Comparison of ENCODE assay signal across 1 cellular context in the genomic region with DNA sequence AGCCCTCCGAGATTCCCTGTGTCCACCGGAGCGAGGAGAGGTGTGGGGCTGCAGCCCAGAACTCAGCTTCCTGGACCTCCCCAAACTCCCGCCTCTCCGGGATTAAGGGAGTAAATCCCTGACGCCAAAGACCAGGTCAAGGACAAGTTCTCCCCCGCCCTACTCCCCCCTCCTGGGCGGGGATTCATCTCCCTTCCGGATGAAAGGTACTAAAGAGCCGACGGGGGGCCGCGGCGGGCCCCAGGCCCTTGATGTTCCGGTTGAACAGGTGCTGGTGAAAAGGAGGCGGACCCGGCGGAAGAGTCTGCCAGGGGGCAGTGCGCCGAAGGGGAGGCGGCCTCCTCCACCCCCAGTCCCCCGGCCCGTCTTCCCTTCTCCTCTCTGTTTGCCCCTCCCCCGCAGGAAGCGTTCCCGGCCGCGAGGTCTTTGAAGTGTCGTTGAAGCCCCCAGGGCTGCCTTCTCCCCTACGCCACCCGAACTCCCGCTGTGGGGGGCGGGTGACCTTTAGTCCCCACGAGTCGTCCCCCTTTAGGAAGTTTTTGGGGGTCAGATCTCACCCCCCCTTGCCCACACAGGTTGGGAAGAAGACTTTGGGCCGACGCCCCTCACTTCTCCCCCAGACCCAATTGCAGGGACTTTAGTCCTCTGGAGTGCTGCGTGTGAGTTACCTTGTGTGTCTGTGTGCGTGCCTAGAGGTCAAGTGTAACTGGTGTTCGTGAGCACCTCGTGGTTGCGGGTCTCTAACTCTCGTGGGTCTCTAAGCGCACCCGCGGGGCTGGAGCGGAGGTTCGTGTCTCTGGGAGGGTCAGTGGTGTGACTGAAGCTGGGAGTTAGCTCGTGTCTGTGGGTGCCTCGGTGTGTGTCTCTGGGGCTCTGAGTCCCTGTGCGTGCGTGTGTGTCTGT.
TF ChIP-seq lines count a peak whose summit lies in the region.

No MANE protein-coding gene starts in this region.

TF ChIP-seq in HepG2, 621 proteins besides CTCF, POLR2A, EP300 and RAD21 (continued from another document and continues in another):
- no peak for TF ChIP-seq FOXA1 (IDR thresholded peaks at IDR 0.05)
- TF ChIP-seq FOXA1 (CRISPR knock-in tag; IDR thresholded peaks at IDR 0.05) = peak; percentile 71
- TF ChIP-seq ZFP36L2 (CRISPR knock-in tag; IDR thresholded peaks at IDR 0.05) = peak; percentile 84; the same call in 1 of the 2 replicates
- no peak for TF ChIP-seq FOXK2 (IDR thresholded peaks at IDR 0.05)
- no peak for TF ChIP-seq PRDM4 (CRISPR knock-in tag; IDR thresholded peaks at IDR 0.05; ENCODE audit: borderline replicate concordance)
- TF ChIP-seq, protein P1, sequence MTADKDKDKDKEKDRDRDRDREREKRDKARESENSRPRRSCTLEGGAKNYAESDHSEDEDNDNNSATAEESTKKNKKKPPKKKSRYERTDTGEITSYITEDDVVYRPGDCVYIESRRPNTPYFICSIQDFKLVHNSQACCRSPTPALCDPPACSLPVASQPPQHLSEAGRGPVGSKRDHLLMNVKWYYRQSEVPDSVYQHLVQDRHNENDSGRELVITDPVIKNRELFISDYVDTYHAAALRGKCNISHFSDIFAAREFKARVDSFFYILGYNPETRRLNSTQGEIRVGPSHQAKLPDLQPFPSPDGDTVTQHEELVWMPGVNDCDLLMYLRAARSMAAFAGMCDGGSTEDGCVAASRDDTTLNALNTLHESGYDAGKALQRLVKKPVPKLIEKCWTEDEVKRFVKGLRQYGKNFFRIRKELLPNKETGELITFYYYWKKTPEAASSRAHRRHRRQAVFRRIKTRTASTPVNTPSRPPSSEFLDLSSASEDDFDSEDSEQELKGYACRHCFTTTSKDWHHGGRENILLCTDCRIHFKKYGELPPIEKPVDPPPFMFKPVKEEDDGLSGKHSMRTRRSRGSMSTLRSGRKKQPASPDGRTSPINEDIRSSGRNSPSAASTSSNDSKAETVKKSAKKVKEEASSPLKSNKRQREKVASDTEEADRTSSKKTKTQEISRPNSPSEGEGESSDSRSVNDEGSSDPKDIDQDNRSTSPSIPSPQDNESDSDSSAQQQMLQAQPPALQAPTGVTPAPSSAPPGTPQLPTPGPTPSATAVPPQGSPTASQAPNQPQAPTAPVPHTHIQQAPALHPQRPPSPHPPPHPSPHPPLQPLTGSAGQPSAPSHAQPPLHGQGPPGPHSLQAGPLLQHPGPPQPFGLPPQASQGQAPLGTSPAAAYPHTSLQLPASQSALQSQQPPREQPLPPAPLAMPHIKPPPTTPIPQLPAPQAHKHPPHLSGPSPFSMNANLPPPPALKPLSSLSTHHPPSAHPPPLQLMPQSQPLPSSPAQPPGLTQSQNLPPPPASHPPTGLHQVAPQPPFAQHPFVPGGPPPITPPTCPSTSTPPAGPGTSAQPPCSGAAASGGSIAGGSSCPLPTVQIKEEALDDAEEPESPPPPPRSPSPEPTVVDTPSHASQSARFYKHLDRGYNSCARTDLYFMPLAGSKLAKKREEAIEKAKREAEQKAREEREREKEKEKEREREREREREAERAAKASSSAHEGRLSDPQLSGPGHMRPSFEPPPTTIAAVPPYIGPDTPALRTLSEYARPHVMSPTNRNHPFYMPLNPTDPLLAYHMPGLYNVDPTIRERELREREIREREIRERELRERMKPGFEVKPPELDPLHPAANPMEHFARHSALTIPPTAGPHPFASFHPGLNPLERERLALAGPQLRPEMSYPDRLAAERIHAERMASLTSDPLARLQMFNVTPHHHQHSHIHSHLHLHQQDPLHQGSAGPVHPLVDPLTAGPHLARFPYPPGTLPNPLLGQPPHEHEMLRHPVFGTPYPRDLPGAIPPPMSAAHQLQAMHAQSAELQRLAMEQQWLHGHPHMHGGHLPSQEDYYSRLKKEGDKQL (CRISPR knock-in tag; IDR thresholded peaks at IDR 0.05; ENCODE audit: low read depth) = peak; percentile 96
- TF ChIP-seq, protein P2, sequence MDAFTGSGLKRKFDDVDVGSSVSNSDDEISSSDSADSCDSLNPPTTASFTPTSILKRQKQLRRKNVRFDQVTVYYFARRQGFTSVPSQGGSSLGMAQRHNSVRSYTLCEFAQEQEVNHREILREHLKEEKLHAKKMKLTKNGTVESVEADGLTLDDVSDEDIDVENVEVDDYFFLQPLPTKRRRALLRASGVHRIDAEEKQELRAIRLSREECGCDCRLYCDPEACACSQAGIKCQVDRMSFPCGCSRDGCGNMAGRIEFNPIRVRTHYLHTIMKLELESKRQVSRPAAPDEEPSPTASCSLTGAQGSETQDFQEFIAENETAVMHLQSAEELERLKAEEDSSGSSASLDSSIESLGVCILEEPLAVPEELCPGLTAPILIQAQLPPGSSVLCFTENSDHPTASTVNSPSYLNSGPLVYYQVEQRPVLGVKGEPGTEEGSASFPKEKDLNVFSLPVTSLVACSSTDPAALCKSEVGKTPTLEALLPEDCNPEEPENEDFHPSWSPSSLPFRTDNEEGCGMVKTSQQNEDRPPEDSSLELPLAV (CRISPR knock-in tag; conservative IDR thresholded peaks at IDR 0.05; ENCODE audit: low read depth) = no peak
- peak; percentile 95 for TF ChIP-seq HMG20A (CRISPR knock-in tag; IDR thresholded peaks at IDR 0.05; ENCODE audit: borderline replicate concordance)
- TF ChIP-seq KLF9 (CRISPR knock-in tag; IDR thresholded peaks at IDR 0.05; ENCODE audit: low read depth) = peak; percentile 89; the same call in 1 of the 2 replicates
- peak; percentile 92 for TF ChIP-seq ZSCAN31 (CRISPR knock-in tag; IDR thresholded peaks at IDR 0.05; ENCODE audit: low read depth)
- peak; percentile 100 for TF ChIP-seq ZGPAT (CRISPR knock-in tag; IDR thresholded peaks at IDR 0.05)
- no peak for TF ChIP-seq ZHX1 (CRISPR knock-in tag; IDR thresholded peaks at IDR 0.05; ENCODE audit: low read depth)
- peak; percentile 73 for TF ChIP-seq ZBTB21 (CRISPR knock-in tag; IDR thresholded peaks at IDR 0.05)
- peak; percentile 88; the same call in 1 of the 2 replicates for TF ChIP-seq RFXANK (CRISPR knock-in tag; IDR thresholded peaks at IDR 0.05)
- peak; percentile 99 for TF ChIP-seq SMAD3 (CRISPR knock-in tag; IDR thresholded peaks at IDR 0.05)
- peak; percentile 79 for TF ChIP-seq SPEN (CRISPR knock-in tag; IDR thresholded peaks at IDR 0.05; ENCODE audit: low read depth)
- 0 out of 2 replicates have a peak, but pooled peaks have one; percentile 46 for TF ChIP-seq KMT2B (CRISPR knock-in tag; IDR thresholded peaks at IDR 0.05)
- peak; percentile 97 for TF ChIP-seq SRSF1 (optimal IDR thresholded peaks at IDR 0.05; ENCODE audit: low read depth, low read length)
- TF ChIP-seq ARID3A (IDR thresholded peaks at IDR 0.05; ENCODE audit: low read depth, low read length) = peak; percentile 85
- peak; percentile 99 for TF ChIP-seq HIVEP1 (CRISPR knock-in tag; IDR thresholded peaks at IDR 0.05)
- no peak for TF ChIP-seq TEAD2 (CRISPR knock-in tag; IDR thresholded peaks at IDR 0.05)
- TF ChIP-seq POGZ (CRISPR knock-in tag; IDR thresholded peaks at IDR 0.05) = peak; percentile 38
- no peak; the same call in 1 of the 2 replicates for TF ChIP-seq TOE1 (CRISPR knock-in tag; IDR thresholded peaks at IDR 0.05)
- TF ChIP-seq, protein P3, sequence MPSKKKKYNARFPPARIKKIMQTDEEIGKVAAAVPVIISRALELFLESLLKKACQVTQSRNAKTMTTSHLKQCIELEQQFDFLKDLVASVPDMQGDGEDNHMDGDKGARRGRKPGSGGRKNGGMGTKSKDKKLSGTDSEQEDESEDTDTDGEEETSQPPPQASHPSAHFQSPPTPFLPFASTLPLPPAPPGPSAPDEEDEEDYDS (CRISPR knock-in tag; IDR thresholded peaks at IDR 0.05) = peak; percentile 86
- TF ChIP-seq ZNF781 (CRISPR knock-in tag; IDR thresholded peaks at IDR 0.05; ENCODE audit: borderline replicate concordance, not compliant biosample characterization) = peak; percentile 82
- no peak for TF ChIP-seq SUZ12 (IDR thresholded peaks at IDR 0.05; ENCODE audit: low read depth, low read length)
- peak; percentile 59; the same call in 1 of the 2 replicates for TF ChIP-seq ZNF850 (CRISPR knock-in tag; conservative IDR thresholded peaks at IDR 0.05)
- TF ChIP-seq ZNF747 (CRISPR knock-in tag; IDR thresholded peaks at IDR 0.05; ENCODE audit: borderline replicate concordance) = peak; percentile 96
- no peak for TF ChIP-seq NFIB (CRISPR knock-in tag; IDR thresholded peaks at IDR 0.05; ENCODE audit: borderline replicate concordance)
- no peak; the same call in 1 of the 2 replicates for TF ChIP-seq ARHGAP35 (CRISPR knock-in tag; IDR thresholded peaks at IDR 0.05; ENCODE audit: borderline replicate concordance)
- TF ChIP-seq HNRNPH1 (optimal IDR thresholded peaks at IDR 0.05; ENCODE audit: low read depth, low read length) = peak; percentile 83
- TF ChIP-seq TAF15 (IDR thresholded peaks at IDR 0.05; ENCODE audit: low read depth, low read length, poor library complexity, severe bottlenecking) = peak; percentile 62
- no peak for TF ChIP-seq ZNF101 (CRISPR knock-in tag; IDR thresholded peaks at IDR 0.05; ENCODE audit: borderline replicate concordance, low read depth)
- no peak for TF ChIP-seq SP1 (IDR thresholded peaks at IDR 0.05)
- TF ChIP-seq SP1 (CRISPR knock-in tag; IDR thresholded peaks at IDR 0.05) = peak; percentile 91
- peak; percentile 35; the same call in 1 of the 2 replicates for TF ChIP-seq ZNF652 (CRISPR knock-in tag; IDR thresholded peaks at IDR 0.05; ENCODE audit: borderline replicate concordance, low read depth)
- TF ChIP-seq U2AF2 (IDR thresholded peaks at IDR 0.05; ENCODE audit: low read depth, low read length) = no peak; the same call in 1 of the 2 replicates
- TF ChIP-seq, protein P4, sequence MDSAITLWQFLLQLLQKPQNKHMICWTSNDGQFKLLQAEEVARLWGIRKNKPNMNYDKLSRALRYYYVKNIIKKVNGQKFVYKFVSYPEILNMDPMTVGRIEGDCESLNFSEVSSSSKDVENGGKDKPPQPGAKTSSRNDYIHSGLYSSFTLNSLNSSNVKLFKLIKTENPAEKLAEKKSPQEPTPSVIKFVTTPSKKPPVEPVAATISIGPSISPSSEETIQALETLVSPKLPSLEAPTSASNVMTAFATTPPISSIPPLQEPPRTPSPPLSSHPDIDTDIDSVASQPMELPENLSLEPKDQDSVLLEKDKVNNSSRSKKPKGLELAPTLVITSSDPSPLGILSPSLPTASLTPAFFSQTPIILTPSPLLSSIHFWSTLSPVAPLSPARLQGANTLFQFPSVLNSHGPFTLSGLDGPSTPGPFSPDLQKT (CRISPR knock-in tag; IDR thresholded peaks at IDR 0.05; ENCODE audit: borderline replicate concordance) = no peak
- TF ChIP-seq SP5 (CRISPR knock-in tag; IDR thresholded peaks at IDR 0.05; ENCODE audit: borderline replicate concordance, low read depth) = peak; percentile 100
